Comparison of ENCODE assay signal across 1 cellular context in the genomic region with DNA sequence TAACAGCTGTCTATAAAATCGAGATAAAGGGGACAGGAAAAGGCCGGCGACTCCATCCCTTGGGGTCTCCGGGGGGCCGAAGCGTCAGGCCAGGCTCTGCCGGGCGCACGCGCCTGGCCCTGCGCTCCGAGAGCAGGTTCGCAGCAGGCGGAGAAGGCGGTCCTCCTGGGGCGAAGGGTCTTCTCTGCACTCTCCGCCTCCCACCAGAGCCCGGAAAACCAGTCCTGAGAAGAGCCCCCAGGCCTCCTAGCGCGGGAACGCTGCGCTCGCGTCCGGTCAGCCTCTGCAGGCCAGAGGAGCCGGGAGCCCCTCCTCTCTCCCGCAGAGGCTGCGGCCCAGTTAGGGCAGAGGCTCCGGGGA.
TF ChIP-seq lines count a peak whose summit lies in the region.

No MANE protein-coding gene starts in this region.

TF ChIP-seq in H1, 55 proteins besides CTCF, POLR2A, EP300 and RAD21:
- TF ChIP-seq, protein P1, sequence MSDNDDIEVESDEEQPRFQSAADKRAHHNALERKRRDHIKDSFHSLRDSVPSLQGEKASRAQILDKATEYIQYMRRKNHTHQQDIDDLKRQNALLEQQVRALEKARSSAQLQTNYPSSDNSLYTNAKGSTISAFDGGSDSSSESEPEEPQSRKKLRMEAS (IDR thresholded peaks at IDR 0.05), result 0 out of 2 replicates have a peak, but pooled peaks have one; percentile 20
- TF ChIP-seq CTBP2 (IDR thresholded peaks at IDR 0.05; ENCODE audit: borderline replicate concordance, insufficient read depth, insufficient read length, low read length) (peak; percentile 100), RNF2 (IDR thresholded peaks at IDR 0.05; ENCODE audit: borderline replicate concordance, low read depth, low read length, missing control alignments, poor library complexity, severe bottlenecking) (peak; percentile 81), SUZ12 (IDR thresholded peaks at IDR 0.05; ENCODE audit: low read length) (peak; percentile 96), EGR1 (IDR thresholded peaks at IDR 0.05; ENCODE audit: borderline replicate concordance, low read depth, low read length) (peak; percentile 86; the same call in 1 of the 2 replicates), CHD1 (IDR thresholded peaks at IDR 0.05; ENCODE audit: low read depth, low read length) (no peak)
